Comparison of ENCODE assay signal across 17 cellular contexts in the genomic region with DNA sequence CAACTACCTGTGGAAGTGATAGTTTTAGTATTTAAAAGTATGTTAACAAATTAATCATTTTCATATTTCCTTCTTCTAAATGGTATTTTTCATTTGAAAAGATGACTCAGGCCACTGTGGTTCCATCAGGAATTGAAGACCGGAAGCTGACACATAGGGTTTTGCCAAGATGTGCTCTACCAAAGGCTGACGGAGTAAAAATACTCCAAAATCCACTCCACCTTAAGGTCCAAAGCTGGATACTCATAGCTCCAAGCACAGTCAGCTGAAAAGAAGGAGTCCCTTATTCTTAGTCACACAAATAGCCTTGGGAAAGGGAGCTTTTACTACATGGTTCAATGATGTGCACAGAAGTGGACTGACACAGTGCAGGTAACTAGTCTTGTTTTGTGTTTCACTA.
"Had no signal": no experiment of that assay in that cellular context is flagged by ENCODE, and none has a peak within 500 bp of the region (broad histone marks: within the 10 kb centered on the region; RNA-seq: fewer than 3 reads in every experiment).

No MANE protein-coding gene starts in this region.

- H3K4me3 ChIP-seq: left ventricle myocardium inferior, prostate gland, right lobe of liver, thyroid gland, vagina had no signal

- H3K36me3 ChIP-seq: left ventricle myocardium inferior, prostate gland, right lobe of liver, thyroid gland, vagina had no signal

- DNase-seq: activated CD4-positive, alpha-beta T cell treated with anti-CD3 and anti-CD28 coated beads for 48 hours; activated CD8-positive, alpha-beta memory T cell treated with anti-CD3 and anti-CD28 coated beads for 24 hours; activated naive CD4-positive, alpha-beta T cell treated with anti-CD3 and anti-CD28 coated beads for 36 hours; cerebellar nuclear complex; effector memory CD8-positive, alpha-beta T cell; erythroblast; head of caudate nucleus; islet precursor cell; left ventricle myocardium inferior; mesenchymal stem cell; occipital lobe; right lobe of liver; thyroid gland had no signal

- H3K4me1 ChIP-seq: left ventricle myocardium inferior, prostate gland, right lobe of liver, thyroid gland, vagina had no signal

- H3K9me3 ChIP-seq: left ventricle myocardium inferior, prostate gland, right lobe of liver, thyroid gland, vagina had no signal

- H3K27me3 ChIP-seq: right lobe of liver, thyroid gland, vagina had no signal

- H3K27ac ChIP-seq: left ventricle myocardium inferior, prostate gland, right lobe of liver, thyroid gland, vagina had no signal

- ATAC-seq: activated T-helper 17 cell treated with anti-CD3 and anti-CD28 coated beads, Interleukin-2, amount 50 U/mL, for 72 hours; effector memory CD8-positive, alpha-beta T cell; right lobe of liver; stimulated activated effector memory CD8-positive, alpha-beta T cell treated with anti-CD3 and anti-CD28 coated beads, Interleukin-12 subunit alpha, Interleukin-12 subunit beta, amount 100 ng/mL, for 72 hours had no signal
